In the genomic region with DNA sequence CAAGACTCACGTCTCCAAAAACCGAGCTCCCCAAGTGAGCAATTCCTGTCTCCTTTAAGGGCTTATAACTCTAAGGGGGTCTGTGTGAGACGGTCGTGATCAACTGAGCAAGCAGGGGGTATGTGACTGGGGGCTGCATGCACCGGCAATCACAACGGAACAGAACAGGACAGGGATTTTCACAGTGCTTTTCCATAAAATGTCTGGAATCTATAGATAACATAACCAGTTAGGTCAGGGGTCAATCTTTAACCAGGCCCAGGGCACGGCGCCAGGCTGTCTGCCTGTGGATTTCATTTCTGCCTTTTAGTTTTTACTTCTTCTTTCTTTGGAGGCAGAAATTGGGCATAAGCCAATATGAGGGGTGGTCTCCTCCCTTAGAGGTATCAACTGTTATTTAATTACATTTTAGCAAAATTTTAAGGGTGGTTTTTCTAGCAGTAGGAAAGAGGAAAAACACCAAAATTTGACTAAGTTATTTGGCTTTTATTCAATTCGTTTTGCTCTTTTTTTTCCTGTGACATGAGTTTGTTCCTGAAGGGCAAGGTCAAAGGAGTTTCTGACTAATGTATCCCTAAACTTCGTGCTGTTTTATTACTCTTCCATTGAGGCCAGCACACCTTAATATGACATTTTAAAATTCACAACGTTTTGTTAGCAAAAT, we compare ENCODE assay signal across 15 cellular contexts.
DNase-seq lines count a peak whose midpoint lies in the region; ATAC-seq, FAIRE-seq and TF ChIP-seq lines count a peak whose summit lies in the region.
"Had no signal": no experiment of that assay in that cellular context is flagged by ENCODE, and none has a peak within 500 bp of the region (broad histone marks: within the 10 kb centered on the region; RNA-seq: fewer than 3 reads in every experiment).

No MANE protein-coding gene starts in this region.

- no peak for FAIRE-seq in small intestine (lab: Jason Lieb, UNC)

- no peaks in the 10 kb centered on the region for H3K36me3 ChIP-seq in small intestine (ENCODE audit: control insufficient read depth in 2 of 2, insufficient read depth in 2 of 2, low read length in 2 of 2)
- H3K36me3 ChIP-seq: BLaER1 treated with 17β-estradiol and CSF1 and Interleukin-3, amounts not matched to agents 10 nM and 100 nM had no signal

- TF ChIP-seq CTCF in Calu3 (IDR thresholded peaks at IDR 0.05; ENCODE audit: unreplicated experiment), result no peak
- no peak for TF ChIP-seq CTCF in mesothelial cell of epicardium (IDR thresholded peaks at IDR 0.05; ENCODE audit: unreplicated experiment)

- no peaks in the 10 kb centered on the region for H3K9me3 Mint-ChIP-seq in Calu3 (ENCODE audit: low read depth, unreplicated experiment)
- no peaks in the 10 kb centered on the region for H3K9me3 Mint-ChIP-seq in mesothelial cell of epicardium
- H3K9me3 Mint-ChIP-seq: IgD-negative memory B cell had no signal

- peak overlapping the region; percentile 63 for H3K4me3 Mint-ChIP-seq in Calu3 (ENCODE audit: low read depth, unreplicated experiment)
- H3K4me3 Mint-ChIP-seq in mesothelial cell of epicardium, result no peak overlapping the region

- ATAC-seq in left lobe of liver (no peak), GM21360 (IDR thresholded peaks at IDR 0.05; ENCODE audit: unreplicated experiment) (no peak)

- intact Hi-C loops in Calu3 (cut with micrococcal nuclease; ENCODE audit: unreplicated experiment), result no loop called here

- H3K4me1 Mint-ChIP-seq in Calu3 (ENCODE audit: low read depth, unreplicated experiment) (peaks cover 70% of the 10 kb centered on the region), mesothelial cell of epicardium (peaks cover 6% of the 10 kb centered on the region)
- H3K4me1 Mint-ChIP-seq: IgD-negative memory B cell had no signal

- WGBS in small intestine, 3 donors, result 27 to 57% (median 39%) methylated on average over 11 of the region's 11 CpGs

- H3K27ac Mint-ChIP-seq in Calu3 (ENCODE audit: unreplicated experiment) (peak overlapping the region; percentile 96), mesothelial cell of epicardium (no peak overlapping the region)
- H3K27ac Mint-ChIP-seq: IgD-negative memory B cell had no signal

- H3K4me3 ChIP-seq in small intestine (ENCODE audit: low read depth in 1 of 2, low read length in 2 of 2), result no peak overlapping the region
- H3K4me3 ChIP-seq: BLaER1 treated with 17β-estradiol and CSF1 and Interleukin-3, amounts not matched to agents 10 nM and 100 nM had no signal

- BruUV-seq in Calu3 (replicated peaks; lab: Mats Ljungman, UMichigan), result no TSS peak

- H3K27me3 Mint-ChIP-seq in Calu3 (ENCODE audit: unreplicated experiment), result no peaks in the 10 kb centered on the region
- peaks cover 5% of the 10 kb centered on the region for H3K27me3 Mint-ChIP-seq in mesothelial cell of epicardium (ENCODE audit: low read depth)

- CTCF ChIA-PET in Calu3 (lab: Charles Lee), result interaction anchor here (0.6 kb wide), 3 partner anchors 92 to 314 kb away, joined by 3 to 4 read pairs (median 4); no protein-coding TSS in a partner anchor

- no peaks in the 10 kb centered on the region for H3K9me3 ChIP-seq in small intestine (ENCODE audit: control insufficient read depth, low read depth)
- H3K9me3 ChIP-seq: BLaER1 treated with 17β-estradiol and CSF1 and Interleukin-3, amounts not matched to agents 10 nM and 100 nM had no signal

- H3K36me3 Mint-ChIP-seq in Calu3 (ENCODE audit: insufficient read depth, unreplicated experiment) (peaks cover 9% of the 10 kb centered on the region), mesothelial cell of epicardium (no peaks in the 10 kb centered on the region)
- H3K36me3 Mint-ChIP-seq: IgD-negative memory B cell had no signal

- H3K4me1 ChIP-seq in small intestine (ENCODE audit: control insufficient read depth in 2 of 2, insufficient read depth in 1 of 2, low read depth in 1 of 2, low read length in 1 of 2), result peaks cover 0 to 4% of the 10 kb centered on the region in 2 donors

- no peaks in the 10 kb centered on the region for H3K27me3 ChIP-seq in small intestine (ENCODE audit: control insufficient read depth in 2 of 2, insufficient read depth in 2 of 2, low read length in 2 of 2)
- H3K27me3 ChIP-seq: BLaER1 treated with 17β-estradiol and CSF1 and Interleukin-3, amounts not matched to agents 10 nM and 100 nM had no signal

- H3K27ac ChIP-seq in small intestine (ENCODE audit: low read depth in 1 of 2, low read length in 1 of 2), result no peak overlapping the region
- H3K27ac ChIP-seq: BLaER1 treated with 17β-estradiol and CSF1 and Interleukin-3, amounts not matched to agents 10 nM and 100 nM had no signal

- DNase-seq in Calu3, result peak; percentile 78
- peak; percentile 34 for DNase-seq in SK-N-DZ (ENCODE audit: low spot score)
- DNase-seq in left lobe of liver (ENCODE audit: low spot score), result peak; percentile 57
- DNase-seq in small intestine, result peak; percentile 14
- DNase-seq in mesothelial cell of epicardium (ENCODE audit: low spot score in 2 of 2, unreplicated experiment in 2 of 2), result no peak
- DNase-seq in NCI-H1048 (lab: John Stamatoyannopoulos, UW), result no peak
- DNase-seq: H7, NCI-H1092, NCI-H2107, NCI-H345, NCI-H748 treated with DMSO at 0.1 percent for 48 hours, SIG-M5 had no signal

Comparison
In these comparisons a context has a peak if more than half of its experiments do, and no peak if none do; other contexts are left out.
1. DNase-seq: peak in Calu3 (single experiment), SK-N-DZ (single experiment), left lobe of liver (single experiment) and small intestine (single experiment); none in mesothelial cell of epicardium (0 of 2) and NCI-H1048 (single experiment).